Comparison of ENCODE assay signal across 18 cellular contexts in genomic region chr2:133581027-133581760, GRCh38. TPM values are rescaled to one million over a fixed set of nuclear protein-coding genes. Genes with fewer than 3 reads are reported as not detected.
DNase-seq lines count a peak whose midpoint lies in the region; ATAC-seq and TF ChIP-seq lines count a peak whose summit lies in the region.
"Had no signal": no experiment of that assay in that cellular context is flagged by ENCODE, and none has a peak within 500 bp of the region (broad histone marks: within the 10 kb centered on the region; RNA-seq: fewer than 3 reads in every experiment).

No MANE protein-coding gene starts in this region.

- POLR2A ChIA-PET in WTC11 (lab: Charles Lee) = no interaction called here
- POLR2A ChIA-PET in CD4-positive, alpha-beta T cell (lab: Charles Lee) = no interaction called here
- POLR2A ChIA-PET in activated CD8-positive, alpha-beta T cell treated with anti-CD3 and anti-CD28 coated beads for 36 hours (lab: Charles Lee) = no interaction called here

- intact Hi-C loops in left ventricle myocardium superior (cut with micrococcal nuclease) (no loop called here), left cardiac atrium (cut with DNase I) (no loop called here)
- intact Hi-C loops in CD4-positive, alpha-beta T cell (cut with DNase I, micrococcal nuclease) = no loop called here
- intact Hi-C loops in activated CD8-positive, alpha-beta T cell treated with anti-CD3 and anti-CD28 coated beads for 36 hours (cut with micrococcal nuclease) = no loop called here

- H3K9me3 Mint-ChIP-seq in WTC11 = no peaks in the 10 kb centered on the region
- H3K9me3 Mint-ChIP-seq in CD4-positive, alpha-beta T cell = no peaks in the 10 kb centered on the region
- no peaks in the 10 kb centered on the region for H3K9me3 Mint-ChIP-seq in activated CD8-positive, alpha-beta T cell treated with anti-CD3 and anti-CD28 coated beads for 36 hours
- H3K9me3 Mint-ChIP-seq: activated CD4-positive, alpha-beta T cell treated with anti-CD3 and anti-CD28 coated beads, Interleukin-2, amount 10 ng/mL, durations not matched to agents 24 days and 14 days; activated T-cell treated with anti-CD3 and anti-CD28 coated beads, Interleukin-2, amount 50 U/mL, for 24 hours had no signal

- H3K4me1 Mint-ChIP-seq in WTC11 = peaks cover 24% of the 10 kb centered on the region
- no peaks in the 10 kb centered on the region for H3K4me1 Mint-ChIP-seq in CD4-positive, alpha-beta T cell (ENCODE audit: low read depth)
- H3K4me1 Mint-ChIP-seq in activated CD8-positive, alpha-beta T cell treated with anti-CD3 and anti-CD28 coated beads for 36 hours (ENCODE audit: low read depth) = no peaks in the 10 kb centered on the region
- H3K4me1 Mint-ChIP-seq: activated CD4-positive, alpha-beta T cell treated with anti-CD3 and anti-CD28 coated beads, Interleukin-2, amount 10 ng/mL, durations not matched to agents 24 days and 14 days; activated naive CD8-positive, alpha-beta T cell treated with anti-CD3 and anti-CD28 coated beads, Interleukin-2, amount 10 ng/mL, durations not matched to agents 7 days and 5 days had no signal

- no peaks in the 10 kb centered on the region for H3K27me3 Mint-ChIP-seq in WTC11 (ENCODE audit: low read depth)
- H3K27me3 Mint-ChIP-seq in CD4-positive, alpha-beta T cell = no peaks in the 10 kb centered on the region
- no peaks in the 10 kb centered on the region for H3K27me3 Mint-ChIP-seq in activated CD8-positive, alpha-beta T cell treated with anti-CD3 and anti-CD28 coated beads for 36 hours
- H3K27me3 Mint-ChIP-seq: activated CD4-positive, alpha-beta T cell treated with anti-CD3 and anti-CD28 coated beads, Interleukin-2, amount 10 ng/mL, durations not matched to agents 24 days and 14 days; activated naive CD8-positive, alpha-beta T cell treated with anti-CD3 and anti-CD28 coated beads, Interleukin-2, amount 10 ng/mL, durations not matched to agents 7 days and 5 days had no signal

- H3K27ac ChIP-seq in CD4-positive, alpha-beta T cell (ENCODE audit: low read depth, low read length) = no peak overlapping the region
- H3K27ac ChIP-seq: esophagus muscularis mucosa, neural progenitor cell had no signal

- no peaks in the 10 kb centered on the region for H3K9me3 ChIP-seq in CD4-positive, alpha-beta T cell (ENCODE audit: control insufficient read depth, low read length)
- H3K9me3 ChIP-seq: esophagus muscularis mucosa had no signal

- no peak overlapping the region for H3K27ac Mint-ChIP-seq in WTC11
- no peak overlapping the region for H3K27ac Mint-ChIP-seq in CD4-positive, alpha-beta T cell
- no peak overlapping the region for H3K27ac Mint-ChIP-seq in activated CD8-positive, alpha-beta T cell treated with anti-CD3 and anti-CD28 coated beads for 36 hours
- H3K27ac Mint-ChIP-seq: activated CD4-positive, alpha-beta T cell treated with anti-CD3 and anti-CD28 coated beads, Interleukin-2, amount 10 ng/mL, durations not matched to agents 24 days and 14 days; activated naive CD8-positive, alpha-beta T cell treated with anti-CD3 and anti-CD28 coated beads, Interleukin-2, amount 10 ng/mL, durations not matched to agents 7 days and 5 days; activated T-cell treated with anti-CD3 and anti-CD28 coated beads, Interleukin-2, amount 50 U/mL, for 24 hours; neural progenitor cell had no signal

- no peaks in the 10 kb centered on the region for H3K27me3 ChIP-seq in CD4-positive, alpha-beta T cell (ENCODE audit: control insufficient read depth, insufficient read depth, low read length)
- H3K27me3 ChIP-seq: esophagus muscularis mucosa, neural progenitor cell had no signal

- no peak for TF ChIP-seq CTCF in WTC11 (IDR thresholded peaks at IDR 0.05)
- TF ChIP-seq CTCF in CD4-positive, alpha-beta T cell (IDR thresholded peaks at IDR 0.05) = no peak
- TF ChIP-seq CTCF in activated CD8-positive, alpha-beta T cell treated with anti-CD3 and anti-CD28 coated beads for 36 hours (IDR thresholded peaks at IDR 0.05) = no peak

- DNase-seq in left ventricle myocardium superior = no peak
- no peak for DNase-seq in left cardiac atrium
- DNase-seq in WTC11 (ENCODE audit: low spot score) = peak; percentile 23
- peak; percentile 41 for DNase-seq in glomerular visceral epithelial cell (ENCODE audit: extremely low spot score)
- no peak for DNase-seq in CD4-positive, alpha-beta T cell
- DNase-seq in activated CD8-positive, alpha-beta T cell treated with anti-CD3 and anti-CD28 coated beads for 36 hours = no peak
- no peak for DNase-seq in activated T-cell treated with anti-CD3 and anti-CD28 coated beads for 4 hours
- DNase-seq in activated T-cell treated with anti-CD3 and anti-CD28 coated beads, Interleukin-2, amount 50 U/mL, for 48 hours = no peak
- DNase-seq: activated CD4-positive, alpha-beta T cell treated with anti-CD3 and anti-CD28 coated beads, Interleukin-2, amount 10 ng/mL, durations not matched to agents 24 days and 14 days; activated naive CD8-positive, alpha-beta T cell treated with anti-CD3 and anti-CD28 coated beads, Interleukin-2, amount 10 ng/mL, durations not matched to agents 7 days and 5 days; activated T-cell treated with anti-CD3 and anti-CD28 coated beads, Interleukin-2, amount 50 U/mL, for 24 hours; hippocampal formation; NCI-H2081 treated with DMSO at 0.1 percent for 48 hours; NCI-H82; stimulated activated CD4-positive, alpha-beta T cell treated with anti-CD3 and anti-CD28 coated beads, Interleukin-4, amount 100 ng/mL, for 1 hour; T-helper 9 cell had no signal

- no peak overlapping the region for H3K4me3 Mint-ChIP-seq in WTC11
- no peak overlapping the region for H3K4me3 Mint-ChIP-seq in CD4-positive, alpha-beta T cell
- H3K4me3 Mint-ChIP-seq in activated CD8-positive, alpha-beta T cell treated with anti-CD3 and anti-CD28 coated beads for 36 hours = no peak overlapping the region
- H3K4me3 Mint-ChIP-seq: activated CD4-positive, alpha-beta T cell treated with anti-CD3 and anti-CD28 coated beads, Interleukin-2, amount 10 ng/mL, durations not matched to agents 24 days and 14 days; activated naive CD8-positive, alpha-beta T cell treated with anti-CD3 and anti-CD28 coated beads, Interleukin-2, amount 10 ng/mL, durations not matched to agents 7 days and 5 days; activated T-cell treated with anti-CD3 and anti-CD28 coated beads, Interleukin-2, amount 50 U/mL, for 24 hours; neural progenitor cell had no signal

- ATAC-seq in left ventricle myocardium superior (peak; percentile 32), left cardiac atrium (no peak), WTC11 (peak; percentile 83)
- no peak for ATAC-seq in CD4-positive, alpha-beta T cell (ENCODE audit: poor library complexity)
- ATAC-seq in activated CD8-positive, alpha-beta T cell treated with anti-CD3 and anti-CD28 coated beads for 36 hours = no peak

- CTCF ChIA-PET in WTC11 (lab: Charles Lee) = interaction anchor here (1.3 to 2.3 kb wide), 2 partner anchors 13 to 62 kb away, joined by 3 to 6 read pairs; partner anchors contain the start of gene NCKAP5
- CTCF ChIA-PET in CD4-positive, alpha-beta T cell (lab: Charles Lee) = no interaction called here
- CTCF ChIA-PET in activated CD8-positive, alpha-beta T cell treated with anti-CD3 and anti-CD28 coated beads for 36 hours (lab: Charles Lee) = no interaction called here

- H3K36me3 Mint-ChIP-seq in WTC11 = no peaks in the 10 kb centered on the region
- no peaks in the 10 kb centered on the region for H3K36me3 Mint-ChIP-seq in CD4-positive, alpha-beta T cell (ENCODE audit: low read depth)
- no peaks in the 10 kb centered on the region for H3K36me3 Mint-ChIP-seq in activated CD8-positive, alpha-beta T cell treated with anti-CD3 and anti-CD28 coated beads for 36 hours (ENCODE audit: low read depth)
- H3K36me3 Mint-ChIP-seq: activated naive CD8-positive, alpha-beta T cell treated with anti-CD3 and anti-CD28 coated beads, Interleukin-2, amount 10 ng/mL, durations not matched to agents 7 days and 5 days; neural progenitor cell had no signal

TF ChIP-seq in WTC11, 78 proteins besides CTCF, POLR2A, EP300 and RAD21 (continues in another document):
- TF ChIP-seq ZNF138 (CRISPR knock-in tag; conservative IDR thresholded peaks at IDR 0.05) (no peak), ZNF281 (CRISPR knock-in tag; IDR thresholded peaks at IDR 0.05) (no peak), ZNF416 (CRISPR knock-in tag; IDR thresholded peaks at IDR 0.05) (no peak), NFYB (CRISPR knock-in tag; conservative IDR thresholded peaks at IDR 0.05; ENCODE audit: low read depth) (no peak), JAZF1 (CRISPR knock-in tag; IDR thresholded peaks at IDR 0.05) (no peak), USF1 (CRISPR knock-in tag; IDR thresholded peaks at IDR 0.05) (no peak), ZNF121 (CRISPR knock-in tag; IDR thresholded peaks at IDR 0.05) (no peak)

RNA-seq across cellular contexts. Expression of gene NCKAP5, which starts 12.9 kb away (rescaled TPM):
- total RNA-seq in left ventricle myocardium superior = 2.8 TPM
- 1 to 10 TPM; 5.8 to 6.2 TPM for total RNA-seq in left cardiac atrium
- 0.50 to 0.82 TPM (median 0.55 TPM) in 3 replicates for total RNA-seq in WTC11 (2021)
- total RNA-seq in CD4-positive, alpha-beta T cell = not detected
- total RNA-seq in activated CD8-positive, alpha-beta T cell treated with anti-CD3 and anti-CD28 coated beads for 36 hours = not detected
- total RNA-seq: activated CD4-positive, alpha-beta T cell treated with anti-CD3 and anti-CD28 coated beads, Interleukin-2, amount 10 ng/mL, durations not matched to agents 24 days and 14 days; activated naive CD8-positive, alpha-beta T cell treated with anti-CD3 and anti-CD28 coated beads, Interleukin-2, amount 10 ng/mL, durations not matched to agents 7 days and 5 days had no signal

Comparison
In these comparisons a context has a peak if more than half of its experiments do, and no peak if none do; other contexts are left out.
1. ATAC-seq: peak in left ventricle myocardium superior (single experiment) and WTC11 (single experiment); none in left cardiac atrium (0 of 2), CD4-positive, alpha-beta T cell (single experiment) and activated CD8-positive, alpha-beta T cell treated with anti-CD3 and anti-CD28 coated beads for 36 hours (single experiment).
2. DNase-seq: peak in WTC11 (single experiment) and glomerular visceral epithelial cell (single experiment); none in left ventricle myocardium superior (single experiment), left cardiac atrium (single experiment), CD4-positive, alpha-beta T cell (0 of 10), activated CD8-positive, alpha-beta T cell treated with anti-CD3 and anti-CD28 coated beads for 36 hours (single experiment), activated T-cell treated with anti-CD3 and anti-CD28 coated beads for 4 hours (single experiment) and activated T-cell treated with anti-CD3 and anti-CD28 coated beads, Interleukin-2, amount 50 U/mL, for 48 hours (0 of 2).